In the genomic region with DNA sequence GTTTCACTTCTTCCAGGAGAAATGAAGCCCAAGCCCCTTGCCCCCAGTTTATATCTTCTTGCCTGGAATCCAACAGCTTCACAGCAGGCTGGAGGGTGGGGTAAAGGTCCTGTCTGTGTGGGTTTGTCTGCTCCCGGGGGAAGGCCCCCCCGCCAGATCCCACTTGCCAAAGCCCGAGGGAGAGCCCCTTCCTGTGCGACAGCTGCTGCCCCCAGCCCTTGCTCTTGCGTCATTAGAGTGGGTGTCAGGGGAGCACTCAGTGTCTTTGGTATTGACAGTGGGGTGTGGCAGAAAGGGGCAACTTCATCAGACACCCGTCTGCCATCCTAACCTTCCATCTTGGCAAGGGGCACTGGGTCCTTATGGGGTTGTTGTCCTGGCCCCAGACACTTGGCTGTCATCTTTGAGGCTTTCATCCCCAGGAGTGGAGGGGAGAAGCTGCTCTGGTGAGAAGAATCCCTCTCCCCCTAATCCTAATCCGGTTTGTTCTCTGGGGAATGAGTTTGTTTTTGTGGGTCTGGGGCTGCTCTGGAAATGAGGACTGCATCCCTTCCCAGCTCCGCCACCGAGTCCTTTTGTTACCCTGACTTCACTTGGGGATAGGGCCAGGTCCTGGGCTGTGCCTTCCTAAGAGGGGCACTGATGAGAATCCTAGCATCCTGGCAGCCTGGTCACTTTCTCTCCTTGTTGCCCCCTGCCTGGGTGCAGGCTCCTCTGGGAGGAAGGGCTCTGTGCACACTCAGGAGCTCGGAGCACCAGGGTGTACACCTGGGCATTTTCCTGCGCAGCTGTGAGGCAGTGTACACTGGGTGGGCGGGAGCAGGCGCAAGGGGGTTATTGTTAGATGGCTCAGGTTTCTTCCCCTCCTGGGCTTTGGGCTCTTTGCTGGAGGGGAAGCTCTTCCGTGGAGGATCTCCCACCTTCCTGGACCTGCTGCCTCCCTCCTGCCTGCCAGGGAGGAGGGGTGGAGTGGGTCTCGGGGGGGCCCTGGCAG, we compare ENCODE assay signal across 9 cellular contexts. TPM values are rescaled to one million over a fixed set of nuclear protein-coding genes. Genes with fewer than 3 reads are reported as not detected.
DNase-seq lines count a peak whose midpoint lies in the region; ATAC-seq and TF ChIP-seq lines count a peak whose summit lies in the region.
"Had no signal": no experiment of that assay in that cellular context is flagged by ENCODE, and none has a peak within 500 bp of the region (broad histone marks: within the 10 kb centered on the region; RNA-seq: fewer than 3 reads in every experiment).

No MANE protein-coding gene starts in this region.

- no peaks in the 10 kb centered on the region for H3K9me2 ChIP-seq in Loucy (replicated peaks; ENCODE audit: low read depth, low read length)

- H3K27ac ChIP-seq in A673 (ENCODE audit: low read depth, low read length, poor library complexity, severe bottlenecking) = peak overlapping the region; percentile 79
- H3K27ac ChIP-seq in cingulate gyrus (ENCODE audit: low read depth, low read length) = peak overlapping the region; percentile 19
- peak overlapping the region; percentile 92 for H3K27ac ChIP-seq in muscle layer of duodenum (ENCODE audit: low read length)

- no peak for DNase-seq in A673 (ENCODE audit: low spot score)
- no peak for DNase-seq in Kasumi-1 (lab: John Stamatoyannopoulos, UW)
- DNase-seq in HK-2 (ENCODE audit: unreplicated experiment) = no peak

- intact Hi-C loops in A673 (cut with micrococcal nuclease; ENCODE audit: unreplicated experiment) = no loop called here

- 0 out of 2 replicates have a peak, but pooled peaks cover 9% of the 10 kb centered on the region for H3F3A ChIP-seq in Loucy (ENCODE audit: low read depth)

- CTCF ChIA-PET in A673 (lab: Charles Lee) = no interaction called here

- peak overlapping the region; percentile 63 for H3K4me3 ChIP-seq in A673 (ENCODE audit: low read depth, low read length, poor library complexity, severe bottlenecking)
- peak overlapping the region; percentile 73 for H3K4me3 ChIP-seq in Loucy (ENCODE audit: low read length, poor library complexity, severe bottlenecking)
- H3K4me3 ChIP-seq in muscle layer of duodenum (ENCODE audit: low read depth in 1 of 2, low read length in 2 of 2) = peak overlapping the region; percentile 84 to 96

- no peaks in the 10 kb centered on the region for H3K9me3 ChIP-seq in A673 (ENCODE audit: low read depth, low read length, poor library complexity, severe bottlenecking)
- H3K9me3 ChIP-seq in Loucy (ENCODE audit: insufficient read depth, low read depth, low read length) = no peaks in the 10 kb centered on the region
- no peaks in the 10 kb centered on the region for H3K9me3 ChIP-seq in muscle layer of duodenum (ENCODE audit: control insufficient read depth in 1 of 2, low read length in 2 of 2)

- H2AFZ ChIP-seq in Loucy (ENCODE audit: low read length) = no peak overlapping the region

- H4K20me1 ChIP-seq in Loucy (ENCODE audit: insufficient read depth, low read length, poor library complexity, severe bottlenecking) = no peaks in the 10 kb centered on the region

- TF ChIP-seq CTCF in A673 (conservative IDR thresholded peaks at IDR 0.05; ENCODE audit: low read depth, low read length) = no peak
- no peak for TF ChIP-seq CTCF in Loucy (conservative IDR thresholded peaks at IDR 0.05; ENCODE audit: low read length)

- POLR2A ChIA-PET in A673 (lab: Charles Lee; ENCODE audit: low non-redundant PET) = no interaction called here

- no peak for ATAC-seq in HG02938 (IDR thresholded peaks at IDR 0.05; ENCODE audit: unreplicated experiment)
- no peak for ATAC-seq in HG03460 (IDR thresholded peaks at IDR 0.05; ENCODE audit: unreplicated experiment)
- ATAC-seq: left colon had no signal

- peak overlapping the region; percentile 73 for H3K9ac ChIP-seq in Loucy (ENCODE audit: low read depth, low read length, poor library complexity, severe bottlenecking)

- no peaks in the 10 kb centered on the region for H3K27me3 ChIP-seq in A673 (replicated peaks; ENCODE audit: insufficient read depth, low read depth, low read length, poor library complexity)
- H3K27me3 ChIP-seq in Loucy (ENCODE audit: insufficient read depth, low read length, poor library complexity, severe bottlenecking) = no peaks in the 10 kb centered on the region
- no peaks in the 10 kb centered on the region for H3K27me3 ChIP-seq in muscle layer of duodenum (ENCODE audit: low read depth, low read length)

- H3K4me1 ChIP-seq in A673 (ENCODE audit: insufficient read depth, low read length, poor library complexity, severe bottlenecking) (peaks cover 44% of the 10 kb centered on the region), Loucy (ENCODE audit: insufficient read depth, low read length, poor library complexity, severe bottlenecking) (peaks cover 81% of the 10 kb centered on the region), muscle layer of duodenum (ENCODE audit: control insufficient read depth in 1 of 2, insufficient read depth in 2 of 2, low read length in 2 of 2) (peaks cover 34 to 67% of the 10 kb centered on the region in 2 donors)

- H3K36me3 ChIP-seq in A673 (ENCODE audit: insufficient read depth, low read length, poor library complexity, severe bottlenecking) = no peaks in the 10 kb centered on the region
- no peaks in the 10 kb centered on the region for H3K36me3 ChIP-seq in Loucy (ENCODE audit: insufficient read depth, low read length)
- peaks cover 0 to 3% of the 10 kb centered on the region in 2 donors for H3K36me3 ChIP-seq in muscle layer of duodenum (ENCODE audit: control insufficient read depth in 1 of 2, insufficient read depth in 2 of 2, low read length in 2 of 2)

- H3K4me2 ChIP-seq in Loucy (ENCODE audit: low read depth, low read length, poor library complexity, severe bottlenecking) = peak overlapping the region; percentile 84

- no TSS peak for BruUV-seq in A673 (replicated peaks; lab: Mats Ljungman, UMichigan)

- H3K79me2 ChIP-seq in Loucy (ENCODE audit: insufficient read depth, low read length) = peaks cover 86% of the 10 kb centered on the region

RNA-seq across cellular contexts. Expression of gene GJD3, which starts 21.1 kb away (rescaled TPM):
- not detected in 2 replicates for total RNA-seq in A673 (2021)

RNA-seq across cellular contexts. Expression of gene RARA, which starts 34.4 kb away (rescaled TPM):
- 25.4 and 30.3 TPM in 2 replicates for total RNA-seq in A673 (2021)

RNA-seq across cellular contexts. Expression of gene CDC6, which starts 55.7 kb away (rescaled TPM):
- total RNA-seq in A673 (2021) = 82.6 and 85.7 TPM in 2 replicates

Comparison
In these comparisons a context has a peak if more than half of its experiments do, and no peak if none do; other contexts are left out.
1. H3K27ac ChIP-seq: peak in every context shown above with its lines; median percentile 92 in muscle layer of duodenum; 79 in A673; 19 in cingulate gyrus.